In genomic region chr3:50617911-50618481, GRCh38 we compare ENCODE assay signal across 1 cellular context.
TF ChIP-seq lines count a peak whose summit lies in the region.

No MANE protein-coding gene starts in this region.

TF ChIP-seq in H1, 55 proteins besides CTCF, POLR2A, EP300 and RAD21:
- TF ChIP-seq POLR2AphosphoS5 (IDR thresholded peaks at IDR 0.05; ENCODE audit: low read depth, low read length): no peak
- no peak for TF ChIP-seq HDAC2 (IDR thresholded peaks at IDR 0.05; ENCODE audit: borderline replicate concordance in 1 of 2, low read depth in 2 of 2, low read length in 2 of 2)
- TF ChIP-seq GABPA (IDR thresholded peaks at IDR 0.05; ENCODE audit: borderline replicate concordance, insufficient read depth, low read length): no peak
- no peak for TF ChIP-seq SIN3A (conservative IDR thresholded peaks at IDR 0.05 in 1 of 2, IDR thresholded peaks at IDR 0.05 in 1 of 2; ENCODE audit: low read depth in 1 of 2, low read length in 2 of 2)
- TF ChIP-seq PHF8 (conservative IDR thresholded peaks at IDR 0.05; ENCODE audit: low read depth, low read length): no peak
- no peak for TF ChIP-seq ATF2 (IDR thresholded peaks at IDR 0.05; ENCODE audit: low read length)
- no peak for TF ChIP-seq TBP (IDR thresholded peaks at IDR 0.05; ENCODE audit: low read depth, low read length)
TF ChIP-seq in H1: peak in this region for 0.
